ENCODE assay signal across 8 cellular contexts in genomic region chr10:124746447-124746846, GRCh38. TPM values are rescaled to one million over a fixed set of nuclear protein-coding genes. Genes with fewer than 3 reads are reported as not detected.
DNase-seq lines count a peak whose midpoint lies in the region; ATAC-seq and TF ChIP-seq lines count a peak whose summit lies in the region.
"Not testable (repeated sequence)": the region's sequence is repeated elsewhere in the genome, so short reads cannot be mapped to it uniquely, and the experiment has no call there.

No MANE protein-coding gene starts in this region.

- not testable (repeated sequence) for H3K14ac ChIP-seq in mesenchymal stem cell (ENCODE audit: low read length in 2 of 2)

- H3K9me3 Mint-ChIP-seq in activated CD4-positive, alpha-beta T cell treated with anti-CD3 and anti-CD28 coated beads, Interleukin-2, amount 10 ng/mL, durations not matched to agents 24 days and 14 days; neural crest cell: not testable (repeated sequence)

- peaks cover 23% of the 10 kb centered on the region for H3K36me3 Mint-ChIP-seq in activated CD4-positive, alpha-beta T cell treated with anti-CD3 and anti-CD28 coated beads, Interleukin-2, amount 10 ng/mL, durations not matched to agents 24 days and 14 days (ENCODE audit: low read depth)
- not testable (repeated sequence) for H3K36me3 Mint-ChIP-seq in neural crest cell (ENCODE audit: low read depth)

- H3K23ac ChIP-seq in mesenchymal stem cell (ENCODE audit: low read length in 2 of 2) = not testable (repeated sequence)

- not testable (repeated sequence) for H2BK5ac ChIP-seq in mesenchymal stem cell (ENCODE audit: low read depth, low read length, poor library complexity, severe bottlenecking)

- intact Hi-C loops in activated CD4-positive, alpha-beta T cell treated with anti-CD3 and anti-CD28 coated beads, Interleukin-2, amount 10 ng/mL, durations not matched to agents 24 days and 14 days (cut with micrococcal nuclease); stomach (cut with DNase I; ENCODE audit: low total_unique reads); uterus (cut with DNase I; ENCODE audit: low total_unique reads): not testable (repeated sequence)

- H4K20me1 ChIP-seq in Karpas-422 (ENCODE audit: insufficient read depth, low read depth, low read length) = not testable (repeated sequence)

- not testable (repeated sequence) for ATAC-seq in RWPE2 (ENCODE audit: low read depth)

- not testable (repeated sequence) for H3K36me3 ChIP-seq in Karpas-422 (ENCODE audit: insufficient read depth, low read length); stomach; uterus
- peaks cover 19% of the 10 kb centered on the region; the same call in 1 of the 2 replicates for H3K36me3 ChIP-seq in RWPE2 (ENCODE audit: low read depth)
- peaks cover 0 to 23% of the 10 kb centered on the region in 2 experiments for H3K36me3 ChIP-seq in mesenchymal stem cell (ENCODE audit: control insufficient read depth in 1 of 2, insufficient read depth in 2 of 2, low read depth in 1 of 2, low read length in 2 of 2)

- not testable (repeated sequence) for H3K27ac Mint-ChIP-seq in activated CD4-positive, alpha-beta T cell treated with anti-CD3 and anti-CD28 coated beads, Interleukin-2, amount 10 ng/mL, durations not matched to agents 24 days and 14 days; neural crest cell (ENCODE audit: unreplicated experiment)

- 96% methylated on average over 8 of the region's 8 CpGs for WGBS in mesenchymal stem cell
- 77 to 88% (median 85%) methylated on average over 8 of the region's 8 CpGs for WGBS in stomach, 5 donors

- not testable (repeated sequence) for H3K4ac ChIP-seq in mesenchymal stem cell (ENCODE audit: low read depth in 1 of 2, low read length in 2 of 2)

- H3K9ac ChIP-seq in Karpas-422 (ENCODE audit: low read length) (0 out of 2 replicates have a peak overlapping the region, but pooled peaks have one; percentile 73), mesenchymal stem cell (ENCODE audit: low read length) (peak overlapping the region; percentile 87)

- not testable (repeated sequence) for H3K4me3 Mint-ChIP-seq in activated CD4-positive, alpha-beta T cell treated with anti-CD3 and anti-CD28 coated beads, Interleukin-2, amount 10 ng/mL, durations not matched to agents 24 days and 14 days
- H3K4me3 Mint-ChIP-seq in neural crest cell = peak overlapping the region; percentile 81

- H3K4me3 ChIP-seq in Karpas-422 (ENCODE audit: low read length); RWPE2 (ENCODE audit: severe bottlenecking); mesenchymal stem cell (ENCODE audit: insufficient read depth in 1 of 2, low read depth in 1 of 2, low read length in 2 of 2); stomach; uterus: not testable (repeated sequence)

- H3K9me2 ChIP-seq in Karpas-422 (replicated peaks; ENCODE audit: insufficient read depth, low read length) = not testable (repeated sequence)

- TF ChIP-seq EP300 in stomach (IDR thresholded peaks at IDR 0.05) = not testable (repeated sequence)

- H2AFZ ChIP-seq in Karpas-422 (ENCODE audit: low read length); mesenchymal stem cell (ENCODE audit: low read depth, low read length): not testable (repeated sequence)

- H3K27ac ChIP-seq in Karpas-422 (ENCODE audit: low read length) (peak overlapping the region; percentile 72), RWPE2 (ENCODE audit: poor library complexity, severe bottlenecking) (peak overlapping the region; percentile 85), epithelial cell of prostate (peak overlapping the region; percentile 88), stomach (peak overlapping the region; percentile 42 to 94 (median 89)), uterus (peak overlapping the region; percentile 86 to 92)
- H3K27ac ChIP-seq in mesenchymal stem cell (ENCODE audit: low read length, poor library complexity, severe bottlenecking) = not testable (repeated sequence)

- H2BK12ac ChIP-seq in mesenchymal stem cell (ENCODE audit: low read length in 2 of 2) = not testable (repeated sequence)

- TF ChIP-seq POLR2A in stomach (IDR thresholded peaks at IDR 0.05); uterus (IDR thresholded peaks at IDR 0.05): not testable (repeated sequence)

- not testable (repeated sequence) for H4K91ac ChIP-seq in mesenchymal stem cell (ENCODE audit: low read length)

- not testable (repeated sequence) for H2BK15ac ChIP-seq in mesenchymal stem cell (ENCODE audit: low read depth, poor library complexity, severe bottlenecking)

- not testable (repeated sequence) for H4K8ac ChIP-seq in mesenchymal stem cell (ENCODE audit: low read length)

- TF ChIP-seq CTCF in RWPE2 (IDR thresholded peaks at IDR 0.05; ENCODE audit: poor library complexity, severe bottlenecking); neural crest cell (conservative IDR thresholded peaks at IDR 0.05); stomach (IDR thresholded peaks at IDR 0.05); uterus (IDR thresholded peaks at IDR 0.05): not testable (repeated sequence)

- not testable (repeated sequence) for DNase-seq in Karpas-422; RWPE2 (ENCODE audit: low spot score); epithelial cell of prostate (ENCODE audit: low read depth, low spot score); mesenchymal stem cell; neural crest cell (ENCODE audit: low read depth, low spot score); stomach; uterus
- peak; percentile 52 for DNase-seq in activated CD4-positive, alpha-beta T cell treated with anti-CD3 and anti-CD28 coated beads, Interleukin-2, amount 10 ng/mL, durations not matched to agents 24 days and 14 days

- H3K4me2 ChIP-seq in Karpas-422 (ENCODE audit: low read depth, low read length, poor library complexity, severe bottlenecking); mesenchymal stem cell (ENCODE audit: low read length, poor library complexity, severe bottlenecking): not testable (repeated sequence)

- not testable (repeated sequence) for H2BK120ac ChIP-seq in mesenchymal stem cell (ENCODE audit: low read depth, low read length)

- H3K4me1 Mint-ChIP-seq in activated CD4-positive, alpha-beta T cell treated with anti-CD3 and anti-CD28 coated beads, Interleukin-2, amount 10 ng/mL, durations not matched to agents 24 days and 14 days = peaks cover 31% of the 10 kb centered on the region
- H3K4me1 Mint-ChIP-seq in neural crest cell = peaks cover 37% of the 10 kb centered on the region

- H3K9me3 ChIP-seq in Karpas-422 (ENCODE audit: low read length); RWPE2 (ENCODE audit: severe bottlenecking); mesenchymal stem cell (ENCODE audit: control insufficient read depth, low read length); stomach; uterus: not testable (repeated sequence)

- peaks cover 11% of the 10 kb centered on the region for H3K79me1 ChIP-seq in mesenchymal stem cell (replicated peaks; ENCODE audit: low read length, poor library complexity, severe bottlenecking)

- H3K27me3 ChIP-seq in Karpas-422 (ENCODE audit: low read length); RWPE2 (ENCODE audit: insufficient read depth, poor library complexity, severe bottlenecking); mesenchymal stem cell (ENCODE audit: control insufficient read depth in 1 of 2, insufficient read depth in 1 of 2, low read length in 2 of 2); stomach; uterus: not testable (repeated sequence)

- not testable (repeated sequence) for H3K27me3 Mint-ChIP-seq in activated CD4-positive, alpha-beta T cell treated with anti-CD3 and anti-CD28 coated beads, Interleukin-2, amount 10 ng/mL, durations not matched to agents 24 days and 14 days; neural crest cell (ENCODE audit: low read depth)

- H3K18ac ChIP-seq in mesenchymal stem cell (ENCODE audit: low read depth in 1 of 2, low read length in 2 of 2) = not testable (repeated sequence)

- peaks cover 33% of the 10 kb centered on the region for H3K4me1 ChIP-seq in Karpas-422 (ENCODE audit: low read length)
- peaks cover 42% of the 10 kb centered on the region for H3K4me1 ChIP-seq in RWPE2 (ENCODE audit: insufficient read depth, poor library complexity, severe bottlenecking)
- H3K4me1 ChIP-seq in mesenchymal stem cell (ENCODE audit: control insufficient read depth, insufficient read depth, low read depth, low read length); uterus: not testable (repeated sequence)
- H3K4me1 ChIP-seq in stomach = peaks cover 24 to 49% (median 38%) of the 10 kb centered on the region in 4 donors

- not testable (repeated sequence) for H2AK5ac ChIP-seq in mesenchymal stem cell (ENCODE audit: low read length, severe bottlenecking)

- H3K79me2 ChIP-seq in Karpas-422 (ENCODE audit: low read length) = peaks cover 38% of the 10 kb centered on the region

RNA-seq across cellular contexts. Expression of gene FAM53B, which starts 2.3 kb away (rescaled TPM):
- total RNA-seq in Karpas-422 (2014; rRNA removed; shearing (Covaris generic); ENCODE audit: low replicate concordance) = 72.5 and 148 TPM in 2 replicates
- total RNA-seq in activated CD4-positive, alpha-beta T cell treated with anti-CD3 and anti-CD28 coated beads, Interleukin-2, amount 10 ng/mL, durations not matched to agents 24 days and 14 days = 20.9 and 21.8 TPM in 2 replicates
- polyA plus RNA-seq in mesenchymal stem cell (2013, experiment 1 of 2) = 8.0 TPM
- polyA plus RNA-seq in mesenchymal stem cell (2013, experiment 2 of 2) = 7.7 TPM
- 41.3 TPM in 2 replicates for total RNA-seq in neural crest cell
- total RNA-seq in stomach = 10 to 100 TPM in 4 of 5 donors, 1 to 10 TPM in 1; 9.4 to 46.9 (median 19.3) TPM
- 1 to 10 TPM; 5.7 to 9.3 (median 8.2) TPM for polyA plus RNA-seq in stomach
- 10 to 100 TPM; 10.9 to 94.3 (median 67.8) TPM for total RNA-seq in uterus

RNA-seq across cellular contexts. Expression of gene EEF1AKMT2, which starts 45.2 kb away (rescaled TPM):
- total RNA-seq in Karpas-422 (2014; rRNA removed; shearing (Covaris generic); ENCODE audit: low replicate concordance) = 24.9 and 38.3 TPM in 2 replicates
- total RNA-seq in activated CD4-positive, alpha-beta T cell treated with anti-CD3 and anti-CD28 coated beads, Interleukin-2, amount 10 ng/mL, durations not matched to agents 24 days and 14 days = 21.5 and 22.3 TPM in 2 replicates
- polyA plus RNA-seq in mesenchymal stem cell (2013, experiment 1 of 2) = 9.7 TPM
- 10.9 TPM for polyA plus RNA-seq in mesenchymal stem cell (2013, experiment 2 of 2)
- 18.2 and 21.9 TPM in 2 replicates for total RNA-seq in neural crest cell
- 10 to 100 TPM in 4 of 5 donors, 1 to 10 TPM in 1; 7.6 to 47.9 (median 18.0) TPM for total RNA-seq in stomach
- polyA plus RNA-seq in stomach = 10 to 100 TPM; 11.3 to 13.3 (median 11.6) TPM
- total RNA-seq in uterus = 10 to 100 TPM; 17.9 to 60.6 (median 40.7) TPM

RNA-seq across cellular contexts. Expression of gene ABRAXAS2, which starts 55.2 kb away (rescaled TPM):
- 11.4 and 13.1 TPM in 2 replicates for total RNA-seq in Karpas-422 (2014; rRNA removed; shearing (Covaris generic); ENCODE audit: low replicate concordance)
- total RNA-seq in activated CD4-positive, alpha-beta T cell treated with anti-CD3 and anti-CD28 coated beads, Interleukin-2, amount 10 ng/mL, durations not matched to agents 24 days and 14 days = 19.0 and 21.1 TPM in 2 replicates
- polyA plus RNA-seq in mesenchymal stem cell (2013, experiment 1 of 2) = 15.6 TPM
- polyA plus RNA-seq in mesenchymal stem cell (2013, experiment 2 of 2) = 15.1 TPM
- total RNA-seq in neural crest cell (16.0 and 17.0 TPM in 2 replicates), stomach (10 to 100 TPM in 2 of 5 donors, 1 to 10 TPM in 2, under 1 TPM in 1; 0.29 to 20.5 (median 7.0) TPM), uterus (10 to 100 TPM in 3 of 4 donors, 1 to 10 TPM in 1; 3.8 to 36.6 (median 19.9) TPM)
- polyA plus RNA-seq in stomach = 1 to 10 TPM; 5.2 to 5.9 (median 5.5) TPM
